ENCODE assay signal across 24 cellular contexts in the genomic region with DNA sequence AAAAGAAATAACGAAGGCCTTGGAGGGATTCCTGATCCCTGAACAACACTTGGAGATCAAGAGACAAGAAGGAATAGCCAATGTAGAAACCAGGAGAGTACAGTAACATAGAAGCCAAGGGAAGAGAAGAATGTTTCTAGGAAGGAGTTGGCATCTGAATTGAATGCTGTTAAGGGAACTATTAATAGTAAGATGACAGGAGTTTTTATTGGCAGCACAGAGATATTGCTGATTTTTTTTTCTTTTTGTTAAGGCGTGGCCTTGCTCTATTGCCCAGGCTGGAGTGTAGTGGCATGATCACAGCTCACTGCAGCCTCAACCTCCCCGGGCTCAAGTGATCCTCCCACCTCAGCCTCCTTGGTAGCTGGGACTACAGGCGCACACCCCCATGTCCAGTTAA.
"Had no signal": no experiment of that assay in that cellular context is flagged by ENCODE, and none has a peak within 500 bp of the region (broad histone marks: within the 10 kb centered on the region; RNA-seq: fewer than 3 reads in every experiment).

No MANE protein-coding gene starts in this region.

- ATAC-seq: left lobe of liver; lower lobe of right lung; natural killer cell treated with Interleukin-12 subunit alpha and Interleukin-12 subunit beta and Interleukin-15 and Interleukin-18, amount 100 ng/mL, for 72 hours; right lobe of liver; stimulated activated effector memory CD8-positive, alpha-beta T cell treated with anti-CD3 and anti-CD28 coated beads, Interleukin-12 subunit alpha, Interleukin-12 subunit beta, amount 100 ng/mL, for 72 hours; stimulated activated naive CD8-positive, alpha-beta T cell treated with anti-CD3 and anti-CD28 coated beads, Interleukin-15, Interleukin-2, amounts not matched to agents 100 U/mL and 50 U/mL, for 24 hours had no signal

- H3K4me3 Mint-ChIP-seq: endodermal cell; memory B cell; mesothelial cell of epicardium; natural killer cell treated with Interleukin-12 subunit alpha and Interleukin-12 subunit beta and Interleukin-15 and Interleukin-18, amount 100 ng/mL, for 72 hours; neural progenitor cell; stimulated activated effector memory CD8-positive, alpha-beta T cell treated with anti-CD3 and anti-CD28 coated beads, Interleukin-12 subunit alpha, Interleukin-12 subunit beta, amount 100 ng/mL, for 72 hours had no signal

- H3K4me2 ChIP-seq: hepatocyte, neural progenitor cell had no signal

- H3K27me3 ChIP-seq: hepatocyte, neural progenitor cell, ovary, right lobe of liver, suprapubic skin, tibial artery, upper lobe of left lung, uterus had no signal

- H3K27ac ChIP-seq: coronary artery, hepatocyte, lower lobe of right lung, neural progenitor cell, ovary, right lobe of liver, skin epidermis, suprapubic skin, tibial artery, upper lobe of left lung, uterus had no signal

- DNase-seq: caudate nucleus; effector CD4-positive, alpha-beta T cell; endodermal cell; erythroblast; lower lobe of right lung; nucleus accumbens; ovary; right lobe of liver; stimulated activated CD4-positive, alpha-beta T cell treated with anti-CD3 and anti-CD28 coated beads, Interleukin-2, amount 100 ng/mL, for 48 hours; stimulated activated CD8-positive, alpha-beta memory T cell treated with anti-CD3 and anti-CD28 coated beads, Interleukin-4, amount 100 ng/mL, for 48 hours; stimulated activated naive CD8-positive, alpha-beta T cell treated with anti-CD3 and anti-CD28 coated beads, Interleukin-15, Interleukin-2, amounts not matched to agents 100 U/mL and 50 U/mL, for 24 hours; tibial artery; upper lobe of left lung; uterus had no signal

- H3K4me3 ChIP-seq: coronary artery, hepatocyte, lower lobe of right lung, neural progenitor cell, ovary, right lobe of liver, skin epidermis, suprapubic skin, tibial artery, upper lobe of left lung, uterus had no signal

- H3K9ac ChIP-seq: neural progenitor cell had no signal

- H3K79me2 ChIP-seq: hepatocyte had no signal

- H2AFZ ChIP-seq: hepatocyte, neural progenitor cell had no signal

- H3K4me1 Mint-ChIP-seq: memory B cell; stimulated activated effector memory CD8-positive, alpha-beta T cell treated with anti-CD3 and anti-CD28 coated beads, Interleukin-12 subunit alpha, Interleukin-12 subunit beta, amount 100 ng/mL, for 72 hours had no signal

- H3K27me3 Mint-ChIP-seq: memory B cell had no signal

- H3K4me1 ChIP-seq: lower lobe of right lung, neural progenitor cell, right lobe of liver, suprapubic skin, upper lobe of left lung, uterus had no signal

- H3K36me3 Mint-ChIP-seq: mesothelial cell of epicardium; neural progenitor cell; stimulated activated effector memory CD8-positive, alpha-beta T cell treated with anti-CD3 and anti-CD28 coated beads, Interleukin-12 subunit alpha, Interleukin-12 subunit beta, amount 100 ng/mL, for 72 hours had no signal

- H3K36me3 ChIP-seq: lower lobe of right lung, neural progenitor cell, ovary, right lobe of liver, suprapubic skin, tibial artery, upper lobe of left lung, uterus had no signal

- H3K9me3 ChIP-seq: ovary, right lobe of liver, upper lobe of left lung, uterus had no signal

- H3K27ac Mint-ChIP-seq: endodermal cell; memory B cell; mesothelial cell of epicardium; natural killer cell treated with Interleukin-12 subunit alpha and Interleukin-12 subunit beta and Interleukin-15 and Interleukin-18, amount 100 ng/mL, for 72 hours; neural progenitor cell; stimulated activated effector memory CD8-positive, alpha-beta T cell treated with anti-CD3 and anti-CD28 coated beads, Interleukin-12 subunit alpha, Interleukin-12 subunit beta, amount 100 ng/mL, for 72 hours had no signal
